ENCODE assay signal across 19 cellular contexts in the genomic region with DNA sequence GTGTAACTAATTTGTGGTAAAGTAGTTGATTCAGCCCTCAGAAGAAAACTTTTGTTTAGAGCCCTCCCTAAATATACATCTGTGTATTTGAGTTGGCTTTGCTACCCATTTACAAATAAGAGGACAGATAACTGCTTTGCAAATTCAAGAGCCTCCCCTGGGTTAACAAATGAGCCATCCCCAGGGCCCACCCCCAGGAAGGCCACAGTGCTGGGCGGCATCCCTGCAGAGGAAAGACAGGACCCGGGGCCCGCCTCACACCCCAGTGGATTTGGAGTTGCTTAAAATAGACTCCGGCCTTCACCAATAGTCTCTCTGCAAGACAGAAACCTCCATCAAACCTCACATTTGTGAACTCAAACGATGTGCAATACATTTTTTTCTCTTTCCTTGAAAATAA. TPM values are rescaled to one million over a fixed set of nuclear protein-coding genes. Genes with fewer than 3 reads are reported as not detected.
DNase-seq lines count a peak whose midpoint lies in the region; ATAC-seq and TF ChIP-seq lines count a peak whose summit lies in the region.
"Had no signal": no experiment of that assay in that cellular context is flagged by ENCODE, and none has a peak within 500 bp of the region (broad histone marks: within the 10 kb centered on the region; RNA-seq: fewer than 3 reads in every experiment).

No MANE protein-coding gene starts in this region.

- no peak overlapping the region for H4K8ac ChIP-seq in mesenchymal stem cell (ENCODE audit: low read length)

- H3K23ac ChIP-seq in mesenchymal stem cell (ENCODE audit: low read length in 2 of 2), result no peak overlapping the region

- no peak overlapping the region for H3K4me3 ChIP-seq in GM23338
- H3K4me3 ChIP-seq in HUES64 (ENCODE audit: low read length), result peak overlapping the region; percentile 51; the same call in 1 of the 2 replicates
- H3K4me3 ChIP-seq in endodermal cell (ENCODE audit: low read length), result no peak overlapping the region
- no peak overlapping the region for H3K4me3 ChIP-seq in lower lobe of right lung
- no peak overlapping the region for H3K4me3 ChIP-seq in mesenchymal stem cell (ENCODE audit: insufficient read depth in 1 of 2, low read depth in 1 of 2, low read length in 2 of 2)
- H3K4me3 ChIP-seq: K562 had no signal

- no peak overlapping the region for H3K4ac ChIP-seq in mesenchymal stem cell (ENCODE audit: low read depth in 1 of 2, low read length in 2 of 2)

- 0 out of 2 replicates have a peak, but pooled peaks cover 4% of the 10 kb centered on the region for H3F3A ChIP-seq in GM23338 (replicated peaks; ENCODE audit: low read depth)

- no peaks in the 10 kb centered on the region for H3K9me2 ChIP-seq in GM23338 (ENCODE audit: insufficient read depth)
- H3K9me2 ChIP-seq: SK-N-SH had no signal

- no peaks in the 10 kb centered on the region for H3K79me1 ChIP-seq in mesenchymal stem cell (replicated peaks; ENCODE audit: low read length, poor library complexity, severe bottlenecking)

- 4% methylated on average over 5 of the region's 5 CpGs for WGBS in HUES64
- WGBS in endodermal cell (ENCODE audit: insufficient coverage in 1 of 2, insufficient read length in 1 of 2), 2 experiments, result 25 to 29% methylated on average over 2 to 5 of the region's 5 CpGs
- 23% methylated on average over 3 of the region's 5 CpGs for WGBS in mesenchymal stem cell

- DNase-seq in GM23338 (ENCODE audit: low spot score), result no peak
- DNase-seq in endodermal cell, result peak; percentile 85
- DNase-seq in nephron progenitor cell, result peak; percentile 50
- no peak for DNase-seq in activated CD4-positive, alpha-beta T cell treated with anti-CD3 and anti-CD28 coated beads, Interleukin-2, amount 50 U/mL, for 48 hours
- DNase-seq in lower lobe of right lung, result no peak
- no peak for DNase-seq in mesenchymal stem cell
- DNase-seq: C1 segment of cervical spinal cord, DMS79 treated with DMSO at 0.1 percent for 48 hours, GF-D8, GOT3, NCI-H1436 treated with DMSO at 0.1 percent for 48 hours, NCI-H2081 treated with DMSO at 0.1 percent for 48 hours, SHP77, SK-N-SH had no signal

- H3K9me3 Mint-ChIP-seq in GM23338, result peaks cover 77% of the 10 kb centered on the region
- H3K9me3 Mint-ChIP-seq in endodermal cell, result no peaks in the 10 kb centered on the region
- H3K9me3 Mint-ChIP-seq in nephron progenitor cell, result no peaks in the 10 kb centered on the region

- H2BK120ac ChIP-seq in mesenchymal stem cell (ENCODE audit: low read depth, low read length), result no peak overlapping the region

- H3K9ac ChIP-seq in HUES64 (ENCODE audit: low read depth, low read length) (no peak overlapping the region), endodermal cell (ENCODE audit: extremely low read depth, low read length, poor library complexity, severe bottlenecking) (no peak overlapping the region), mesenchymal stem cell (ENCODE audit: low read length) (no peak overlapping the region)
- H3K9ac ChIP-seq: SK-N-SH had no signal

- intact Hi-C loops in lower lobe of right lung (cut with DNase I), result no loop called here

- H2AK5ac ChIP-seq in mesenchymal stem cell (ENCODE audit: low read length, severe bottlenecking), result no peak overlapping the region

- H3K4me2 ChIP-seq in GM23338 (peak overlapping the region; percentile 67), mesenchymal stem cell (ENCODE audit: low read length, poor library complexity, severe bottlenecking) (no peak overlapping the region)
- H3K4me2 ChIP-seq: SK-N-SH had no signal

- H3K9me3 ChIP-seq in HUES64 (ENCODE audit: insufficient read depth, low read depth, low read length) (no peaks in the 10 kb centered on the region), endodermal cell (ENCODE audit: control insufficient read depth, low read length) (no peaks in the 10 kb centered on the region), lower lobe of right lung (no peaks in the 10 kb centered on the region), mesenchymal stem cell (ENCODE audit: control insufficient read depth, low read length) (no peaks in the 10 kb centered on the region)
- H3K9me3 ChIP-seq: SK-N-SH had no signal

- H3K27me3 Mint-ChIP-seq in GM23338 (ENCODE audit: insufficient read depth, low read depth, poor library complexity) (peaks cover 5% of the 10 kb centered on the region), endodermal cell (ENCODE audit: insufficient read depth) (peaks cover 72% of the 10 kb centered on the region), nephron progenitor cell (ENCODE audit: low read depth, poor library complexity) (peaks cover 9% of the 10 kb centered on the region)

- H3K4me3 Mint-ChIP-seq in GM23338, result no peak overlapping the region
- no peak overlapping the region for H3K4me3 Mint-ChIP-seq in endodermal cell
- H3K4me3 Mint-ChIP-seq in nephron progenitor cell, result peak overlapping the region; percentile 91

- H2AFZ ChIP-seq in GM23338 (no peak overlapping the region), mesenchymal stem cell (ENCODE audit: low read depth, low read length) (no peak overlapping the region)

- H2BK15ac ChIP-seq in mesenchymal stem cell (ENCODE audit: low read depth, poor library complexity, severe bottlenecking), result no peak overlapping the region

- ATAC-seq in GM23338 (no peak), lower lobe of right lung (no peak), HG03139 (IDR thresholded peaks at IDR 0.05; ENCODE audit: unreplicated experiment) (no peak)
- ATAC-seq: K562 had no signal

- H3K14ac ChIP-seq in mesenchymal stem cell (ENCODE audit: low read length in 2 of 2), result no peak overlapping the region

- H3K27ac Mint-ChIP-seq in GM23338, result no peak overlapping the region
- H3K27ac Mint-ChIP-seq in endodermal cell, result no peak overlapping the region
- no peak overlapping the region for H3K27ac Mint-ChIP-seq in nephron progenitor cell

- H3K18ac ChIP-seq in mesenchymal stem cell (ENCODE audit: low read depth in 1 of 2, low read length in 2 of 2), result no peak overlapping the region

- H3K79me2 ChIP-seq in GM23338 (replicated peaks; ENCODE audit: insufficient read depth), result no peaks in the 10 kb centered on the region

- no peak overlapping the region for H3K27ac ChIP-seq in GM23338 (ENCODE audit: low read depth)
- no peak overlapping the region for H3K27ac ChIP-seq in HUES64 (ENCODE audit: low read depth, low read length)
- H3K27ac ChIP-seq in endodermal cell (ENCODE audit: low read depth, low read length), result no peak overlapping the region
- no peak overlapping the region for H3K27ac ChIP-seq in lower lobe of right lung
- H3K27ac ChIP-seq in mesenchymal stem cell (ENCODE audit: low read length, poor library complexity, severe bottlenecking), result no peak overlapping the region
- H3K27ac ChIP-seq: HL-60 had no signal

- H3K36me3 ChIP-seq in GM23338 (ENCODE audit: insufficient read depth) (0 out of 2 replicates have a peak, but pooled peaks cover 3% of the 10 kb centered on the region), HUES64 (ENCODE audit: insufficient read depth, low read length) (no peaks in the 10 kb centered on the region), endodermal cell (ENCODE audit: control insufficient read depth, insufficient read depth, low read length) (no peaks in the 10 kb centered on the region), lower lobe of right lung (no peaks in the 10 kb centered on the region), mesenchymal stem cell (ENCODE audit: control insufficient read depth in 1 of 2, insufficient read depth in 2 of 2, low read depth in 1 of 2, low read length in 2 of 2) (no peaks in the 10 kb centered on the region)

- peaks cover 13% of the 10 kb centered on the region for H3K4me1 ChIP-seq in GM23338 (ENCODE audit: insufficient read depth)
- H3K4me1 ChIP-seq in HUES64 (ENCODE audit: insufficient read depth, low read length), result peaks cover 36% of the 10 kb centered on the region
- H3K4me1 ChIP-seq in endodermal cell (ENCODE audit: control insufficient read depth, insufficient read depth, low read length), result peaks cover 6% of the 10 kb centered on the region
- H3K4me1 ChIP-seq in lower lobe of right lung, result peaks cover 19% of the 10 kb centered on the region
- H3K4me1 ChIP-seq in mesenchymal stem cell (ENCODE audit: control insufficient read depth, insufficient read depth, low read depth, low read length), result peaks cover 28% of the 10 kb centered on the region

- H2BK5ac ChIP-seq in mesenchymal stem cell (ENCODE audit: low read depth, low read length, poor library complexity, severe bottlenecking), result no peak overlapping the region

- TF ChIP-seq CTCF in GM23338 (conservative IDR thresholded peaks at IDR 0.05; ENCODE audit: low read depth in 2 of 2) (no peak), endodermal cell (conservative IDR thresholded peaks at IDR 0.05) (no peak), nephron progenitor cell (IDR thresholded peaks at IDR 0.05) (no peak), lower lobe of right lung (IDR thresholded peaks at IDR 0.05) (no peak)

- no peak overlapping the region for H4K91ac ChIP-seq in mesenchymal stem cell (ENCODE audit: low read length)

- H3K4me1 Mint-ChIP-seq in GM23338, result no peaks in the 10 kb centered on the region
- peaks cover 19% of the 10 kb centered on the region for H3K4me1 Mint-ChIP-seq in endodermal cell
- H3K4me1 Mint-ChIP-seq in nephron progenitor cell, result peaks cover 67% of the 10 kb centered on the region

- no peak overlapping the region for H2BK12ac ChIP-seq in mesenchymal stem cell (ENCODE audit: low read length in 2 of 2)

- H4K20me1 ChIP-seq in GM23338 (replicated peaks; ENCODE audit: insufficient read depth), result no peaks in the 10 kb centered on the region; the same call in 1 of the 2 replicates

- peaks cover 55% of the 10 kb centered on the region for H3K36me3 Mint-ChIP-seq in GM23338 (ENCODE audit: low read depth)
- no peaks in the 10 kb centered on the region for H3K36me3 Mint-ChIP-seq in endodermal cell (ENCODE audit: low read depth)
- no peaks in the 10 kb centered on the region for H3K36me3 Mint-ChIP-seq in nephron progenitor cell (ENCODE audit: low read depth)

- peaks cover 96% of the 10 kb centered on the region for H3K27me3 ChIP-seq in GM23338 (ENCODE audit: insufficient read depth)
- H3K27me3 ChIP-seq in HUES64 (ENCODE audit: insufficient read depth, low read length), result peaks cover 98% of the 10 kb centered on the region
- H3K27me3 ChIP-seq in endodermal cell (ENCODE audit: control insufficient read depth, insufficient read depth, low read length, poor library complexity, severe bottlenecking), result peaks cover 98% of the 10 kb centered on the region
- H3K27me3 ChIP-seq in lower lobe of right lung (ENCODE audit: low read depth), result peaks cover 75% of the 10 kb centered on the region
- peaks cover 48 to 95% of the 10 kb centered on the region in 2 experiments for H3K27me3 ChIP-seq in mesenchymal stem cell (ENCODE audit: control insufficient read depth in 1 of 2, insufficient read depth in 1 of 2, low read length in 2 of 2)

TF ChIP-seq in GM23338, 12 proteins besides CTCF, POLR2A, EP300 and RAD21 (continues in another document):
- TF ChIP-seq ZNF114 (CRISPR knock-in tag; IDR thresholded peaks at IDR 0.05), result no peak

RNA-seq across cellular contexts. Expression of a gene that starts 2.7 kb away (rescaled TPM):
- 0.35 and 0.45 TPM in 2 replicates for total RNA-seq in GM23338 (2014; rRNA removed; shearing (Covaris generic))
- polyA plus RNA-seq in GM23338 (2016; fragmentation: Nextera tagmentation; extraction: Ambion mirVana), result 0.11 and 0.14 TPM in 2 replicates
- polyA plus RNA-seq in HUES64 (2013, experiment 1 of 2), result 10.3 TPM
- 14.8 TPM for polyA plus RNA-seq in HUES64 (2013, experiment 2 of 2)
- total RNA-seq in endodermal cell, result under 1 TPM in 1 of 2 donors, not detected in 1; 0.18 TPM
- 80.9 TPM for polyA plus RNA-seq in endodermal cell (2013, experiment 1 of 2)
- polyA plus RNA-seq in endodermal cell (2013, experiment 2 of 2), result 59.6 TPM
- total RNA-seq in lower lobe of right lung, result 1.9 TPM
- 0.15 TPM for polyA plus RNA-seq in mesenchymal stem cell (2013, experiment 1 of 2)
- polyA plus RNA-seq in mesenchymal stem cell (2013, experiment 2 of 2), result 0.11 TPM
- total RNA-seq: A673, K562 had no signal
- polyA plus RNA-seq: K562, SK-N-SH had no signal

Comparison
In these comparisons a context has a peak if more than half of its experiments do, and no peak if none do; other contexts are left out.
1. DNase-seq: peak in endodermal cell (single experiment) and nephron progenitor cell (single experiment); none in GM23338 (single experiment), activated CD4-positive, alpha-beta T cell treated with anti-CD3 and anti-CD28 coated beads, Interleukin-2, amount 50 U/mL, for 48 hours (0 of 2), lower lobe of right lung (single experiment) and mesenchymal stem cell (single experiment).